Comparison of ENCODE assay signal across 1 cellular context in genomic region chr2:95043300-95043786, GRCh38.
TF ChIP-seq lines count a peak whose summit lies in the region.

No MANE protein-coding gene starts in this region.

TF ChIP-seq in A549, 52 proteins besides CTCF, POLR2A, EP300 and RAD21 (continued from another document):
- TF ChIP-seq ATOH8 (CRISPR knock-in tag; IDR thresholded peaks at IDR 0.05; ENCODE audit: low read depth) (no peak), SMC3 (IDR thresholded peaks at IDR 0.05) (no peak)
